In genomic region chr1:116807394-116807793, GRCh38 we compare ENCODE assay signal across 14 cellular contexts. TPM values are rescaled to one million over a fixed set of nuclear protein-coding genes. Genes with fewer than 3 reads are reported as not detected.
DNase-seq lines count a peak whose midpoint lies in the region; ATAC-seq and TF ChIP-seq lines count a peak whose summit lies in the region.
"Had no signal": no experiment of that assay in that cellular context is flagged by ENCODE, and none has a peak within 500 bp of the region (broad histone marks: within the 10 kb centered on the region; RNA-seq: fewer than 3 reads in every experiment).

No MANE protein-coding gene starts in this region.

- H3K36me3 ChIP-seq in mucosa of descending colon (ENCODE audit: low read depth) (no peaks in the 10 kb centered on the region), SJCRH30 (no peaks in the 10 kb centered on the region)
- H3K36me3 ChIP-seq: brain microvascular endothelial cell had no signal

- no peak for TF ChIP-seq CTCF in CD4-positive, alpha-beta T cell (IDR thresholded peaks at IDR 0.05)
- TF ChIP-seq CTCF in mucosa of descending colon (IDR thresholded peaks at IDR 0.05), result no peak

- peaks cover 90% of the 10 kb centered on the region for H3K4me1 Mint-ChIP-seq in CD4-positive, alpha-beta T cell (ENCODE audit: low read depth)
- peaks cover 88% of the 10 kb centered on the region for H3K4me1 Mint-ChIP-seq in activated naive CD4-positive, alpha-beta T cell treated with anti-CD3 and anti-CD28 coated beads, Interleukin-2, amount 10 ng/mL, durations not matched to agents 7 days and 5 days
- H3K4me1 Mint-ChIP-seq: mesothelial cell of epicardium had no signal

- no peaks in the 10 kb centered on the region for H3K9me3 Mint-ChIP-seq in CD4-positive, alpha-beta T cell
- peaks cover 13% of the 10 kb centered on the region for H3K9me3 Mint-ChIP-seq in activated naive CD4-positive, alpha-beta T cell treated with anti-CD3 and anti-CD28 coated beads, Interleukin-2, amount 10 ng/mL, durations not matched to agents 7 days and 5 days

- peak overlapping the region; percentile 39 for H3K4me3 Mint-ChIP-seq in CD4-positive, alpha-beta T cell
- peak overlapping the region; percentile 24 for H3K4me3 Mint-ChIP-seq in activated naive CD4-positive, alpha-beta T cell treated with anti-CD3 and anti-CD28 coated beads, Interleukin-2, amount 10 ng/mL, durations not matched to agents 7 days and 5 days
- H3K4me3 Mint-ChIP-seq: mesothelial cell of epicardium had no signal

- H3K36me3 Mint-ChIP-seq in CD4-positive, alpha-beta T cell (ENCODE audit: low read depth), result peaks cover 20% of the 10 kb centered on the region
- H3K36me3 Mint-ChIP-seq in activated naive CD4-positive, alpha-beta T cell treated with anti-CD3 and anti-CD28 coated beads, Interleukin-2, amount 10 ng/mL, durations not matched to agents 7 days and 5 days, result peaks cover 9% of the 10 kb centered on the region
- H3K36me3 Mint-ChIP-seq: mesothelial cell of epicardium had no signal

- H3K27ac Mint-ChIP-seq in CD4-positive, alpha-beta T cell, result peak overlapping the region; percentile 93
- H3K27ac Mint-ChIP-seq in activated naive CD4-positive, alpha-beta T cell treated with anti-CD3 and anti-CD28 coated beads, Interleukin-2, amount 10 ng/mL, durations not matched to agents 7 days and 5 days, result peak overlapping the region; percentile 91
- H3K27ac Mint-ChIP-seq: mesothelial cell of epicardium had no signal

- intact Hi-C loops in CD4-positive, alpha-beta T cell (cut with DNase I, micrococcal nuclease), result no loop called here
- intact Hi-C loops in mucosa of descending colon (cut with DNase I, micrococcal nuclease), result no loop called here

- CTCF ChIA-PET in CD4-positive, alpha-beta T cell (lab: Charles Lee), result interaction anchor here (4.4 kb wide), 1 partner anchor 38 kb away, joined by 16 read pairs; no protein-coding TSS in a partner anchor
- CTCF ChIA-PET in activated naive CD4-positive, alpha-beta T cell treated with anti-CD3 and anti-CD28 coated beads, Interleukin-2, amount 10 ng/mL, durations not matched to agents 7 days and 5 days (lab: Charles Lee), result interaction anchor here (0.8 to 6.7 kb wide), 6 partner anchors 8 to 70 kb away, joined by 3 to 39 read pairs (median 9); no protein-coding TSS in a partner anchor

- peak overlapping the region; percentile 21 for H3K27ac ChIP-seq in CD4-positive, alpha-beta T cell (ENCODE audit: low read depth, low read length)
- no peak overlapping the region for H3K27ac ChIP-seq in SJCRH30
- H3K27ac ChIP-seq: brain microvascular endothelial cell, parathyroid adenoma had no signal

- in situ Hi-C loops in ACHN (cut with HindIII; ENCODE audit: low pct_ligation_motif_present, low pct_unique_long_range_greater_than_20kb, low sequenced_read_pairs), result no loop called here

- H3K27me3 Mint-ChIP-seq in CD4-positive, alpha-beta T cell, result no peaks in the 10 kb centered on the region
- no peaks in the 10 kb centered on the region for H3K27me3 Mint-ChIP-seq in activated naive CD4-positive, alpha-beta T cell treated with anti-CD3 and anti-CD28 coated beads, Interleukin-2, amount 10 ng/mL, durations not matched to agents 7 days and 5 days

- DNase-seq in CD4-positive, alpha-beta T cell, result no peak
- DNase-seq in NCI-H345 (lab: John Stamatoyannopoulos, UW) (peak; percentile 33), mucosa of descending colon (no peak), ACHN (no peak), SJCRH30 (no peak)
- no peak for DNase-seq in activated naive CD4-positive, alpha-beta T cell treated with anti-CD3 and anti-CD28 coated beads, Interleukin-2, amount 10 ng/mL, durations not matched to agents 7 days and 5 days
- DNase-seq: brain microvascular endothelial cell, islet precursor cell, NCI-H510A treated with DMSO at 0.1 percent for 48 hours had no signal

- H3K27me3 ChIP-seq in CD4-positive, alpha-beta T cell (ENCODE audit: control insufficient read depth, insufficient read depth, low read length), result no peaks in the 10 kb centered on the region
- no peaks in the 10 kb centered on the region for H3K27me3 ChIP-seq in SJCRH30
- H3K27me3 ChIP-seq: brain microvascular endothelial cell had no signal

- H3K4me1 ChIP-seq in mucosa of descending colon (ENCODE audit: low read depth), result no peaks in the 10 kb centered on the region
- peaks cover 12% of the 10 kb centered on the region for H3K4me1 ChIP-seq in SJCRH30
- H3K4me1 ChIP-seq: parathyroid adenoma had no signal

- peaks cover 3% of the 10 kb centered on the region for H3K9me3 ChIP-seq in CD4-positive, alpha-beta T cell (ENCODE audit: control insufficient read depth, low read length)
- no peaks in the 10 kb centered on the region for H3K9me3 ChIP-seq in mucosa of descending colon
- no peaks in the 10 kb centered on the region; the same call in 1 of the 2 replicates for H3K9me3 ChIP-seq in SJCRH30 (replicated peaks)

- POLR2A ChIA-PET in CD4-positive, alpha-beta T cell (lab: Charles Lee), result interaction anchor here (1.0 to 15.2 kb wide), 6 partner anchors 9 to 70 kb away, joined by 4 to 290 read pairs (median 10); no protein-coding TSS in a partner anchor

- ATAC-seq in CD4-positive, alpha-beta T cell (ENCODE audit: poor library complexity), result no peak
- ATAC-seq in mucosa of descending colon (peak; percentile 16), HG03175 (IDR thresholded peaks at IDR 0.05; ENCODE audit: unreplicated experiment) (no peak), HG02840 (IDR thresholded peaks at IDR 0.05; ENCODE audit: low FRiP score, unreplicated experiment) (no peak)

- H3K4me3 ChIP-seq in mucosa of descending colon (no peak overlapping the region), SJCRH30 (no peak overlapping the region)

RNA-seq across cellular contexts. Expression of gene CD2, which starts 53.2 kb away (rescaled TPM):
- total RNA-seq in CD4-positive, alpha-beta T cell, result 100 to 1,000 TPM; 150 to 151 TPM
- total RNA-seq in mucosa of descending colon, result 1 to 10 TPM; 4.1 to 7.7 (median 5.4) TPM
- not detected in 2 replicates for total RNA-seq in SJCRH30 (2014; rRNA removed; shearing (Covaris generic))
- total RNA-seq: mesothelial cell of epicardium, RPMI7951 had no signal

Comparison
In these comparisons a context has a peak if more than half of its experiments do, and no peak if none do; other contexts are left out.
1. RNA of gene CD2, which starts 53.2 kb away (total RNA-seq): 150 to 151 TPM in CD4-positive, alpha-beta T cell; 4.1 to 7.7 TPM in mucosa of descending colon and not detected in SJCRH30; every median in the first group is over 10 times any median in the second.